9 cellular contexts compared by ENCODE assay signal in genomic region chr22:45977551-45978274, GRCh38. TPM values are rescaled to one million over a fixed set of nuclear protein-coding genes. Genes with fewer than 3 reads are reported as not detected.
A peak's percentile ranks its signal among the peaks of the same experiment; 100 is the strongest.
DNase-seq lines count a peak whose midpoint lies in the region; ATAC-seq and TF ChIP-seq lines count a peak whose summit lies in the region.
"Had no signal": no experiment of that assay in that cellular context is flagged by ENCODE, and none has a peak within 500 bp of the region (broad histone marks: within the 10 kb centered on the region; RNA-seq: fewer than 3 reads in every experiment).

No MANE protein-coding gene starts in this region.

- no peak for TF ChIP-seq CTCF in breast epithelium (IDR thresholded peaks at IDR 0.05)
- no peak for TF ChIP-seq CTCF in neural progenitor cell (IDR thresholded peaks at IDR 0.05)

- no peak overlapping the region for H2AFZ ChIP-seq in neural progenitor cell (replicated peaks)

- peaks cover 39% of the 10 kb centered on the region for H4K20me1 ChIP-seq in neural progenitor cell (ENCODE audit: low read depth)

- 8% methylated on average over 29 of the region's 29 CpGs for WGBS in HUES64

- no peaks in the 10 kb centered on the region for H3K36me3 ChIP-seq in HUES64 (ENCODE audit: insufficient read depth, low read length)
- no peaks in the 10 kb centered on the region for H3K36me3 ChIP-seq in breast epithelium
- H3K36me3 ChIP-seq in neural progenitor cell, result no peaks in the 10 kb centered on the region

- no peaks in the 10 kb centered on the region for H3K79me2 ChIP-seq in neural progenitor cell (ENCODE audit: low read depth)

- no peak for ATAC-seq in GM21526 (IDR thresholded peaks at IDR 0.05; ENCODE audit: low FRiP score, unreplicated experiment)
- no peak for ATAC-seq in HG03565 (IDR thresholded peaks at IDR 0.05; ENCODE audit: unreplicated experiment)

- H3F3A ChIP-seq in neural progenitor cell (ENCODE audit: low read depth), result peaks cover 47% of the 10 kb centered on the region

- no peak for TF ChIP-seq POLR2A in breast epithelium (IDR thresholded peaks at IDR 0.05)

- H3K27me3 ChIP-seq in HUES64 (ENCODE audit: insufficient read depth, low read length) (peaks cover 69% of the 10 kb centered on the region), breast epithelium (peaks cover 4 to 43% of the 10 kb centered on the region in 2 donors), neural progenitor cell (peaks cover 69% of the 10 kb centered on the region)

- H3K9me3 Mint-ChIP-seq in neural progenitor cell, result no peaks in the 10 kb centered on the region

- peaks cover 2% of the 10 kb centered on the region for H3K36me3 Mint-ChIP-seq in neural progenitor cell

- H3K9ac ChIP-seq in HUES64 (ENCODE audit: low read depth, low read length), result no peak overlapping the region
- no peak overlapping the region for H3K9ac ChIP-seq in neural progenitor cell

- H3K4me1 ChIP-seq in HUES64 (ENCODE audit: insufficient read depth, low read length) (0 out of 2 replicates have a peak, but pooled peaks cover 5% of the 10 kb centered on the region), breast epithelium (peaks cover 11 to 16% of the 10 kb centered on the region in 2 donors), neural progenitor cell (peaks cover 15% of the 10 kb centered on the region)

- peak overlapping the region; percentile 86 for H3K4me3 Mint-ChIP-seq in neural progenitor cell

- H3K27ac ChIP-seq in HUES64 (ENCODE audit: low read depth, low read length) (no peak overlapping the region), breast epithelium (no peak overlapping the region), neural progenitor cell (no peak overlapping the region)

- H3K9me3 ChIP-seq in HUES64 (ENCODE audit: insufficient read depth, low read depth, low read length) (peaks cover 3% of the 10 kb centered on the region), breast epithelium (no peaks in the 10 kb centered on the region), neural progenitor cell (ENCODE audit: low read depth) (no peaks in the 10 kb centered on the region)

- intact Hi-C loops in breast epithelium (cut with DNase I; ENCODE audit: low total_unique reads), result no loop called here

- peaks cover 24% of the 10 kb centered on the region for H3K4me1 Mint-ChIP-seq in neural progenitor cell

- H3K27me3 Mint-ChIP-seq in neural progenitor cell (ENCODE audit: insufficient read depth, low read depth), result peaks cover 31% of the 10 kb centered on the region

- no peak overlapping the region for H3K27ac Mint-ChIP-seq in neural progenitor cell

- DNase-seq in NCI-H345 (lab: John Stamatoyannopoulos, UW), result peak; percentile 65
- no peak for DNase-seq in NCI-H345 treated with DMSO at 0.1 percent for 48 hours (lab: John Stamatoyannopoulos, UW; ENCODE audit: unreplicated experiment)
- no peak for DNase-seq in breast epithelium (ENCODE audit: low spot score in 2 of 2)
- DNase-seq in neural progenitor cell (ENCODE audit: low spot score), result peak; percentile 77
- no peak for DNase-seq in NK-92 treated with Interleukin-12 subunit alpha and Interleukin-12 subunit beta, amount 100 ng/mL, for 24 hours (lab: John Stamatoyannopoulos, UW)

- H3K4me3 ChIP-seq in HUES64 (ENCODE audit: low read length) (peak overlapping the region; percentile 56; the same call in 1 of the 2 replicates), breast epithelium (peak overlapping the region in 2 of 3 donors; percentile 47 to 78), neural progenitor cell (peak overlapping the region; percentile 55)

- peak overlapping the region; percentile 99 for H3K4me2 ChIP-seq in neural progenitor cell

RNA-seq across cellular contexts. Expression of gene WNT7B, which starts 0.8 kb away (rescaled TPM):
- polyA plus RNA-seq in HUES64 (2013, experiment 1 of 2), result 0.80 TPM
- polyA plus RNA-seq in HUES64 (2013, experiment 2 of 2), result 1.5 TPM
- total RNA-seq in breast epithelium (1 to 10 TPM in 2 of 3 donors, not detected in 1; 2.2 to 2.9 TPM), neural progenitor cell (ENCODE audit: low replicate concordance) (1.8 and 3.5 TPM in 2 replicates)
- total RNA-seq: dermis blood vessel endothelial cell had no signal

Comparison
In these comparisons a context has a peak if more than half of its experiments do, and no peak if none do; other contexts are left out.
1. DNase-seq: peak in NCI-H345 (single experiment) and neural progenitor cell (single experiment); none in NCI-H345 treated with DMSO at 0.1 percent for 48 hours (single experiment), breast epithelium (0 of 2) and NK-92 treated with Interleukin-12 subunit alpha and Interleukin-12 subunit beta, amount 100 ng/mL, for 24 hours (single experiment).
2. Peak in every context shown above with its lines, with median percentiles within 50 percentile points of each other: H3K4me3 ChIP-seq.